Comparison of ENCODE assay signal across 24 cellular contexts in genomic region chr2:44730583-44730982, GRCh38.
"Had no signal": no experiment of that assay in that cellular context is flagged by ENCODE, and none has a peak within 500 bp of the region (broad histone marks: within the 10 kb centered on the region; RNA-seq: fewer than 3 reads in every experiment).

No MANE protein-coding gene starts in this region.

- H3K27ac ChIP-seq: epithelial cell of prostate, heart right ventricle, prostate gland, right atrium auricular region, sigmoid colon, stomach, thyroid gland, vagina had no signal

- H3K36me3 ChIP-seq: heart right ventricle, prostate gland, right atrium auricular region, sigmoid colon, stomach, thyroid gland, vagina had no signal

- DNase-seq: cortex of kidney; effector memory CD8-positive, alpha-beta T cell; foreskin melanocyte; glutamatergic neuron; heart right ventricle; hypothalamus; immature natural killer cell; islet precursor cell; kidney glomerular epithelial cell; naive thymus-derived CD8-positive, alpha-beta T cell; nephron progenitor cell; nucleus accumbens; sigmoid colon; stimulated activated CD4-positive, alpha-beta T cell treated with anti-CD3 and anti-CD28 coated beads, Interleukin-2, amount 100 ng/mL, for 24 hours; stimulated activated CD4-positive, alpha-beta T cell treated with anti-CD3 and anti-CD28 coated beads, Interleukin-4, amount 100 ng/mL, for 24 hours; stimulated activated naive CD4-positive, alpha-beta T cell treated with Interleukin-2 at 50 U/mL for 16 hours; stomach; thyroid gland; trophoblast cell had no signal

- H3K4me3 ChIP-seq: heart right ventricle, lung, prostate gland, right atrium auricular region, sigmoid colon, stomach, thyroid gland, vagina had no signal

- H3K4me1 ChIP-seq: heart right ventricle, right atrium auricular region, sigmoid colon, stomach, thyroid gland, vagina had no signal

- H3K27me3 ChIP-seq: heart right ventricle, right atrium auricular region, sigmoid colon, stomach, thyroid gland, vagina had no signal

- H3K9me3 ChIP-seq: prostate gland, right atrium auricular region, sigmoid colon, thyroid gland, vagina had no signal
